In genomic region chr16:58262592-58262991, GRCh38 we compare ENCODE assay signal across 30 cellular contexts. TPM values are rescaled to one million over a fixed set of nuclear protein-coding genes. Genes with fewer than 3 reads are reported as not detected.
A peak's percentile ranks its signal among the peaks of the same experiment; 100 is the strongest.
DNase-seq lines count a peak whose midpoint lies in the region; ATAC-seq, FAIRE-seq and TF ChIP-seq lines count a peak whose summit lies in the region.
"Had no signal": no experiment of that assay in that cellular context is flagged by ENCODE, and none has a peak within 500 bp of the region (broad histone marks: within the 10 kb centered on the region; RNA-seq: fewer than 3 reads in every experiment).

No MANE protein-coding gene starts in this region.

- no peak for TF ChIP-seq CTCF in K562 (IDR thresholded peaks at IDR 0.05 in 2 of 3, conservative IDR thresholded peaks at IDR 0.05 in 1 of 3; ENCODE audit: insufficient read depth in 2 of 3, low read depth in 1 of 3, low read length in 3 of 3)
- TF ChIP-seq CTCF in nephron progenitor cell (IDR thresholded peaks at IDR 0.05): no peak
- no peak for TF ChIP-seq CTCF in upper lobe of right lung (IDR thresholded peaks at IDR 0.05)

- no peak for TF ChIP-seq EP300 in K562 (IDR thresholded peaks at IDR 0.05; ENCODE audit: low read length)

- no peak overlapping the region for H3K9ac ChIP-seq in K562 (ENCODE audit: insufficient read depth in 1 of 2, low read depth in 2 of 2, low read length in 2 of 2)
- H3K9ac ChIP-seq: BLaER1 had no signal

- TF ChIP-seq POLR2A in K562 (conservative IDR thresholded peaks at IDR 0.05): no peak

- no peaks in the 10 kb centered on the region for H3K27me3 Mint-ChIP-seq in nephron progenitor cell (ENCODE audit: low read depth, poor library complexity)
- H3K27me3 Mint-ChIP-seq: CD4-positive, alpha-beta memory T cell; CD4-positive, CD25-positive, alpha-beta regulatory T cell had no signal

- CTCF ChIA-PET in K562 (lab: Yijun Ruan, JAX; ENCODE audit: low intra/inter-chr PET ratio): no interaction called here

- TF ChIP-seq RAD21 in K562 (CRISPR knock-in tag; conservative IDR thresholded peaks at IDR 0.05 in 1 of 2, IDR thresholded peaks at IDR 0.05 in 1 of 2): no peak

- no peak overlapping the region for H2AFZ ChIP-seq in K562 (ENCODE audit: low read depth, low read length)

- POLR2A ChIA-PET in K562 (lab: Yijun Ruan, JAX): interaction anchor here (0.6 kb wide), 1 partner anchor 9 kb away, joined by 3 read pairs; no protein-coding TSS in a partner anchor

- no peak overlapping the region for H3K4me3 Mint-ChIP-seq in nephron progenitor cell
- H3K4me3 Mint-ChIP-seq: CD14-positive monocyte; CD4-positive, alpha-beta memory T cell; CD4-positive, CD25-positive, alpha-beta regulatory T cell; CD8-positive, alpha-beta memory T cell had no signal

- H3K36me3 Mint-ChIP-seq in nephron progenitor cell (ENCODE audit: low read depth): peaks cover 5% of the 10 kb centered on the region
- H3K36me3 Mint-ChIP-seq: CD14-positive monocyte; CD4-positive, alpha-beta memory T cell; CD4-positive, CD25-positive, alpha-beta regulatory T cell; CD8-positive, alpha-beta memory T cell had no signal

- H3K4me1 Mint-ChIP-seq in nephron progenitor cell: no peaks in the 10 kb centered on the region

- no peak overlapping the region for H3K27ac ChIP-seq in K562 (ENCODE audit: extremely low read depth, low read depth, low read length)
- no peak overlapping the region for H3K27ac ChIP-seq in upper lobe of right lung
- H3K27ac ChIP-seq: BLaER1 had no signal

- in situ Hi-C loops in K562 (cut with MboI): no loop called here

- H3K27ac Mint-ChIP-seq in nephron progenitor cell: peak overlapping the region; percentile 43
- H3K27ac Mint-ChIP-seq: CD14-positive monocyte; CD4-positive, alpha-beta memory T cell; CD4-positive, CD25-positive, alpha-beta regulatory T cell had no signal

- no peaks in the 10 kb centered on the region for H3K9me1 ChIP-seq in K562 (ENCODE audit: control insufficient read depth, insufficient read depth, low read length)

- no peaks in the 10 kb centered on the region for H3K79me2 ChIP-seq in K562 (ENCODE audit: control insufficient read depth, insufficient read depth, low read length)

- no TSS peak for BruUV-seq in K562 (replicated peaks; lab: Mats Ljungman, UMichigan)

- WGBS in K562 (ENCODE audit: insufficient coverage, low coverage, missing lambda C conversion rate): 100% methylated on average over 2 of the region's 2 CpGs

- H3K36me3 ChIP-seq in K562 (ENCODE audit: control insufficient read depth, insufficient read depth, low read length): no peaks in the 10 kb centered on the region
- H3K36me3 ChIP-seq in upper lobe of right lung: no peaks in the 10 kb centered on the region
- H3K36me3 ChIP-seq: BE2C, BLaER1 had no signal

- no peaks in the 10 kb centered on the region for H3K9me3 ChIP-seq in K562 (replicated peaks; ENCODE audit: control insufficient read depth, insufficient read depth, low read depth, low read length)
- H3K9me3 ChIP-seq in upper lobe of right lung: no peaks in the 10 kb centered on the region
- H3K9me3 ChIP-seq: BE2C, BLaER1 had no signal

- H3K4me1 ChIP-seq in K562 (replicated peaks in 1 of 2; ENCODE audit: control insufficient read depth in 2 of 2, insufficient read depth in 2 of 2, low read length in 2 of 2) (peaks cover 22 to 55% of the 10 kb centered on the region in 2 experiments), upper lobe of right lung (no peaks in the 10 kb centered on the region)

- H3K4me3 ChIP-seq in K562: no peak overlapping the region
- H3K4me3 ChIP-seq in upper lobe of right lung: no peak overlapping the region
- H3K4me3 ChIP-seq: BLaER1, GM12878 had no signal

- ATAC-seq in K562 (no peak), upper lobe of right lung (no peak), GM21447 (IDR thresholded peaks at IDR 0.05; ENCODE audit: unreplicated experiment) (no peak)
- ATAC-seq: GM12878 had no signal

- H3K27me3 ChIP-seq in K562 (ENCODE audit: control insufficient read depth in 2 of 2, insufficient read depth in 2 of 2, low read length in 2 of 2) (no peaks in the 10 kb centered on the region), upper lobe of right lung (no peaks in the 10 kb centered on the region)
- H3K27me3 ChIP-seq: BE2C, BLaER1 had no signal

- intact Hi-C loops in K562 (cut with micrococcal nuclease): loop anchor here (10.0 kb wide), 2 partner anchors 58 to 138 kb away; partner anchors contain the start of gene CFAP20
- intact Hi-C loops in upper lobe of right lung (cut with DNase I): no loop called here

- no peak for FAIRE-seq in K562 (lab: Jason Lieb, UNC)
- FAIRE-seq: A204.1, GM12878, GM12892, GM18507 had no signal

- no peak for DNase-seq in K562 (ENCODE audit: extremely low read depth in 1 of 4, low spot score in 3 of 4)
- no peak for DNase-seq in nephron progenitor cell
- no peak for DNase-seq in upper lobe of right lung
- DNase-seq in NCI-H1417 (lab: John Stamatoyannopoulos, UW): no peak
- DNase-seq: 8988T; ACHN; BE2C; C1 segment of cervical spinal cord; CD4-positive, alpha-beta memory T cell; CD4-positive, CD25-positive, alpha-beta regulatory T cell; CD8-positive, alpha-beta memory T cell; COR-L47; DMS 273 treated with DMSO at 0.1 percent for 48 hours; DMS153; DMS53; DMS79; DND-41; EL; GDM1 had no signal

- H3K4me2 ChIP-seq in K562 (ENCODE audit: insufficient read depth, low read length): no peak overlapping the region
- H3K4me2 ChIP-seq: BLaER1 had no signal

- no peaks in the 10 kb centered on the region for H4K20me1 ChIP-seq in K562 (replicated peaks; ENCODE audit: control insufficient read depth, insufficient read depth, low read length)
- H4K20me1 ChIP-seq: BLaER1 had no signal

- H3K9me3 Mint-ChIP-seq in nephron progenitor cell: no peaks in the 10 kb centered on the region
- H3K9me3 Mint-ChIP-seq: CD14-positive monocyte; CD4-positive, alpha-beta memory T cell; CD4-positive, CD25-positive, alpha-beta regulatory T cell; CD8-positive, alpha-beta memory T cell had no signal

TF ChIP-seq in K562, 482 proteins besides CTCF, POLR2A, EP300 and RAD21:
- TF ChIP-seq SMARCC2 (IDR thresholded peaks at IDR 0.05; ENCODE audit: low read depth) (no peak), ZNF134 (CRISPR knock-in tag; conservative IDR thresholded peaks at IDR 0.05) (no peak), DACH1 (IDR thresholded peaks at IDR 0.05; ENCODE audit: partially characterized antibody) (peak; percentile 93), BCOR (IDR thresholded peaks at IDR 0.05) (no peak), ZBTB2 (IDR thresholded peaks at IDR 0.05) (0 out of 2 replicates have a peak, but pooled peaks have one; percentile 18), MITF (IDR thresholded peaks at IDR 0.05) (no peak), ZNF699 (CRISPR knock-in tag; IDR thresholded peaks at IDR 0.05; ENCODE audit: insufficient replicate concordance) (no peak), BACH1 (tag; IDR thresholded peaks at IDR 0.05) (no peak)
TF ChIP-seq in K562: peak in this region for 2.

RNA-seq across cellular contexts. Expression of gene PRSS54, which starts 32.2 kb away (rescaled TPM):
- total RNA-seq in K562 (2011; cell fraction: chromatin; rRNA removed; ENCODE audit: low replicate concordance): not detected in 2 replicates
- not detected in 2 replicates for total RNA-seq in K562 (2011; cell fraction: nucleolus; rRNA removed)
- total RNA-seq in K562 (2011; cell fraction: nucleoplasm; rRNA removed): not detected in 2 replicates
- total RNA-seq in K562 (2014; rRNA removed) (not detected in 2 replicates), K562 (2014; rRNA removed; fragmentation: Illumina TruSeq; extraction: Trizol) (not detected in 2 replicates), K562 (2015; rRNA removed; fragmentation: Illumina TruSeq; extraction: Trizol) (not detected in 2 replicates), K562 (2021) (not detected in 2 replicates), upper lobe of right lung (not detected)
- polyA plus RNA-seq in K562 (2011; rRNA removed) (not detected in 2 replicates), K562 (2014; fragmentation: Illumina TruSeq; extraction: Trizol) (not detected in 2 replicates), K562 (2014; fragmentation: Nextera tagmentation; extraction: Ambion mirVana) (not detected), K562 (2014; rRNA removed) (not detected in 2 replicates)
- polyA plus RNA-seq in K562 (2011; cell fraction: cytosol; rRNA removed): not detected in 2 replicates
- not detected in 2 replicates for polyA plus RNA-seq in K562 (2011; cell fraction: nucleus; rRNA removed)
- polyA plus RNA-seq in K562 (2012): not detected in 2 replicates
- not detected in 2 replicates for polyA minus RNA-seq in K562 (2011; rRNA and poly(A)+ RNA removed)
- polyA minus RNA-seq in K562 (2011; cell fraction: cytosol; rRNA and poly(A)+ RNA removed): not detected in 2 replicates
- polyA minus RNA-seq in K562 (2011; cell fraction: nucleus; rRNA and poly(A)+ RNA removed): not detected in 2 replicates
- total RNA-seq: A673; CD4-positive, alpha-beta memory T cell; CD4-positive, CD25-positive, alpha-beta regulatory T cell; CD8-positive, alpha-beta memory T cell; Daoy; G401; GM12878 had no signal
- polyA plus RNA-seq: AG04450; CD14-positive monocyte; CD4-positive, alpha-beta memory T cell; CD4-positive, CD25-positive, alpha-beta regulatory T cell; CD8-positive, alpha-beta memory T cell; GM12878 had no signal
